26 cellular contexts compared by ENCODE assay signal in the genomic region with DNA sequence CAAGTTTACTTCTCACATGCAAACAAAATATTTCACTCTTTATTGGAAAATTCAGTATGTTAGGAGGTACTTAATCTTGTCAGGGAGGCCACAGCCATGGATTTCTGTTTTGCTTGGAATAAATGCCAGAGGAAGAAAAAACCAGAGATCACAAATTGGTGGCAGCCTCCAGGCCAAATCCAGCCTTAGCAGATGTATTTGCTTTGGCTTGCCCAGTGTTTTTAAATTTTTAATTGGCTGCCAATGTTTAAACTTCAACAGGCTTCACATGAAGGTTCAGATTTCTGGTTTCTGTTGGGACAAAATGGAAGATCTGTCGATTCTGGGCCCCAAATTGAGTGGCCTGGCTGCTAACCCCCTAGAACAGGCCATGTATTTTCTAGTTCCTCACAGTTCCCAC.
"Had no signal": no experiment of that assay in that cellular context is flagged by ENCODE, and none has a peak within 500 bp of the region (broad histone marks: within the 10 kb centered on the region; RNA-seq: fewer than 3 reads in every experiment).

No MANE protein-coding gene starts in this region.

- H3K27me3 ChIP-seq: cardiac muscle cell, gastrocnemius medialis, hepatocyte, neutrophil, ovary, uterus had no signal

- DNase-seq: activated CD4-positive, alpha-beta T cell treated with anti-CD3 and anti-CD28 coated beads for 4 hours; activated CD4-positive, alpha-beta T cell treated with anti-CD3 and anti-CD28 coated beads, Interleukin-2, amount 50 U/mL, for 4 hours; activated naive CD4-positive, alpha-beta T cell; activated T-cell treated with anti-CD3 and anti-CD28 coated beads for 4 hours; activated T-cell treated with anti-CD3 and anti-CD28 coated beads, Interleukin-2, amount 50 U/mL, for 72 hours; anterior cingulate cortex; gastrocnemius medialis; islet precursor cell; left ventricle myocardium superior; nephron progenitor cell; ovary; retina; stimulated activated CD4-positive, alpha-beta T cell treated with anti-CD3 and anti-CD28 coated beads, Interleukin-12 subunit alpha, Interleukin-12 subunit beta, amount 100 ng/mL, for 4 hours; stimulated activated CD4-positive, alpha-beta T cell treated with anti-CD3 and anti-CD28 coated beads, Interleukin-4, amount 100 ng/mL, for 1 hour; uterus had no signal

- H3K4me3 ChIP-seq: cardiac muscle cell, gastrocnemius medialis, hepatocyte, ovary, skin epidermis, uterus had no signal

- H3K36me3 Mint-ChIP-seq: activated naive CD4-positive, alpha-beta T cell treated with anti-CD3 and anti-CD28 coated beads, Interleukin-2, amount 50 U/mL, for 72 hours; stimulated activated effector memory CD8-positive, alpha-beta T cell treated with anti-CD3 and anti-CD28 coated beads, Interleukin-12 subunit alpha, Interleukin-12 subunit beta, amount 100 ng/mL, for 72 hours had no signal

- H3K4me1 Mint-ChIP-seq: nephron progenitor cell; stimulated activated effector memory CD8-positive, alpha-beta T cell treated with anti-CD3 and anti-CD28 coated beads, Interleukin-12 subunit alpha, Interleukin-12 subunit beta, amount 100 ng/mL, for 72 hours had no signal

- H3K9me3 ChIP-seq: gastrocnemius medialis, neutrophil, ovary, uterus had no signal

- H3K9me3 Mint-ChIP-seq: activated naive CD4-positive, alpha-beta T cell treated with anti-CD3 and anti-CD28 coated beads, Interleukin-2, amount 50 U/mL, for 72 hours; activated T-cell treated with anti-CD3 and anti-CD28 coated beads, Interleukin-2, amount 50 U/mL, for 72 hours; brain; nephron progenitor cell; stimulated activated effector memory CD8-positive, alpha-beta T cell treated with anti-CD3 and anti-CD28 coated beads, Interleukin-12 subunit alpha, Interleukin-12 subunit beta, amount 100 ng/mL, for 72 hours; stimulated activated naive CD8-positive, alpha-beta T cell treated with anti-CD3 and anti-CD28 coated beads, Interleukin-15, Interleukin-2, amounts not matched to agents 100 ng/mL and 50 ng/mL, for 24 hours; type B pancreatic cell had no signal

- ATAC-seq: activated naive CD4-positive, alpha-beta T cell treated with anti-CD3 and anti-CD28 coated beads, Interleukin-2, amount 50 U/mL, for 72 hours; activated T-cell treated with anti-CD3 and anti-CD28 coated beads, Interleukin-2, amount 50 U/mL, for 72 hours; gastrocnemius medialis; left ventricle myocardium superior; sciatic nerve; stimulated activated effector memory CD8-positive, alpha-beta T cell treated with anti-CD3 and anti-CD28 coated beads, Interleukin-12 subunit alpha, Interleukin-12 subunit beta, amount 100 ng/mL, for 72 hours had no signal

- H3K4me3 Mint-ChIP-seq: activated T-cell treated with anti-CD3 and anti-CD28 coated beads, Interleukin-2, amount 50 U/mL, for 72 hours; brain; nephron progenitor cell; stimulated activated effector memory CD8-positive, alpha-beta T cell treated with anti-CD3 and anti-CD28 coated beads, Interleukin-12 subunit alpha, Interleukin-12 subunit beta, amount 100 ng/mL, for 72 hours; stimulated activated naive CD8-positive, alpha-beta T cell treated with anti-CD3 and anti-CD28 coated beads, Interleukin-15, Interleukin-2, amounts not matched to agents 100 ng/mL and 50 ng/mL, for 24 hours; type B pancreatic cell had no signal

- H3K27me3 Mint-ChIP-seq: brain; progenitor cell of endocrine pancreas; stimulated activated naive CD8-positive, alpha-beta T cell treated with anti-CD3 and anti-CD28 coated beads, Interleukin-15, Interleukin-2, amounts not matched to agents 100 ng/mL and 50 ng/mL, for 24 hours; type B pancreatic cell had no signal

- H3K36me3 ChIP-seq: cardiac muscle cell, gastrocnemius medialis, neutrophil, ovary, uterus had no signal

- H3K27ac Mint-ChIP-seq: activated naive CD4-positive, alpha-beta T cell treated with anti-CD3 and anti-CD28 coated beads, Interleukin-2, amount 50 U/mL, for 72 hours; activated T-cell treated with anti-CD3 and anti-CD28 coated beads, Interleukin-2, amount 50 U/mL, for 72 hours; nephron progenitor cell; progenitor cell of endocrine pancreas; stimulated activated effector memory CD8-positive, alpha-beta T cell treated with anti-CD3 and anti-CD28 coated beads, Interleukin-12 subunit alpha, Interleukin-12 subunit beta, amount 100 ng/mL, for 72 hours; stimulated activated naive CD8-positive, alpha-beta T cell treated with anti-CD3 and anti-CD28 coated beads, Interleukin-15, Interleukin-2, amounts not matched to agents 100 ng/mL and 50 ng/mL, for 24 hours; type B pancreatic cell had no signal
